ENCODE assay signal across 31 cellular contexts in genomic region chr1:100456880-100457279, GRCh38.
DNase-seq lines count a peak whose midpoint lies in the region; ATAC-seq and TF ChIP-seq lines count a peak whose summit lies in the region.
"Had no signal": no experiment of that assay in that cellular context is flagged by ENCODE, and none has a peak within 500 bp of the region (broad histone marks: within the 10 kb centered on the region; RNA-seq: fewer than 3 reads in every experiment).

No MANE protein-coding gene starts in this region.

- TF ChIP-seq POLR2A in breast epithelium (IDR thresholded peaks at IDR 0.05): no peak

- no peaks in the 10 kb centered on the region for H3K27me3 ChIP-seq in breast epithelium
- H3K27me3 ChIP-seq: Peyer's patch, transverse colon had no signal

- no peak for ATAC-seq in activated T-cell treated with anti-CD3 and anti-CD28 coated beads, Interleukin-2, amount 50 U/mL, for 72 hours (replicated peaks in 1 of 2)
- ATAC-seq in activated T-helper 17 cell treated with anti-CD3 and anti-CD28 coated beads, Interleukin-2, amount 50 U/mL, for 72 hours (replicated peaks): no peak
- no peak for ATAC-seq in HG02840 (IDR thresholded peaks at IDR 0.05; ENCODE audit: low FRiP score, unreplicated experiment)
- ATAC-seq: CD8-positive, alpha-beta T cell; lower lobe of right lung; mucosa of descending colon; natural killer cell had no signal

- no peaks in the 10 kb centered on the region for H3K27me3 Mint-ChIP-seq in activated T-cell treated with anti-CD3 and anti-CD28 coated beads, Interleukin-2, amount 50 U/mL, for 72 hours (ENCODE audit: low read depth)
- H3K27me3 Mint-ChIP-seq in activated T-helper 17 cell treated with anti-CD3 and anti-CD28 coated beads, Interleukin-2, amount 50 U/mL, for 72 hours: no peaks in the 10 kb centered on the region
- H3K27me3 Mint-ChIP-seq: activated CD4-positive, alpha-beta T cell treated with anti-CD3 and anti-CD28 coated beads, Interleukin-2, amount 10 ng/mL, durations not matched to agents 24 days and 14 days had no signal

- no peak for DNase-seq in activated T-cell treated with anti-CD3 and anti-CD28 coated beads, Interleukin-2, amount 50 U/mL, for 72 hours
- DNase-seq in activated T-cell treated with anti-CD3 and anti-CD28 coated beads, Interleukin-2, amount 50 U/mL, for 1 hour: no peak
- DNase-seq in epithelial cell of esophagus (ENCODE audit: low read depth) (peak; percentile 41), renal cortical epithelial cell (ENCODE audit: low read depth) (peak; percentile 40), G401 (ENCODE audit: low spot score) (no peak), breast epithelium (ENCODE audit: low spot score in 2 of 2) (no peak)
- DNase-seq: activated CD4-positive, alpha-beta T cell treated with anti-CD3 and anti-CD28 coated beads, Interleukin-2, amount 10 ng/mL, durations not matched to agents 24 days and 14 days; activated naive CD4-positive, alpha-beta T cell treated with anti-CD3 and anti-CD28 coated beads, Interleukin-2, amount 50 U/mL, for 16 hours; AML-193; amygdala; CD8-positive, alpha-beta T cell; effector CD4-positive, alpha-beta T cell; foreskin fibroblast; HCEC 1CT; kidney glomerular epithelial cell; lower lobe of right lung; mucosa of descending colon; natural killer cell; NCI-H1417; NCI-H2081 treated with DMSO at 0.1 percent for 48 hours; NCI-H446; NCI-H774; occipital lobe; Peyer's patch; SHP77; stimulated activated CD4-positive, alpha-beta T cell treated with anti-CD3 and anti-CD28 coated beads, Interleukin-4, amount 100 ng/mL, for 1 hour; transverse colon; WERI-Rb-1 had no signal

- H3K27ac ChIP-seq in breast epithelium: no peak overlapping the region
- H3K27ac ChIP-seq: lower lobe of right lung, Peyer's patch, transverse colon, WERI-Rb-1 had no signal

- peak overlapping the region; percentile 76 for H3K27ac Mint-ChIP-seq in activated T-cell treated with anti-CD3 and anti-CD28 coated beads, Interleukin-2, amount 50 U/mL, for 72 hours
- H3K27ac Mint-ChIP-seq in activated T-helper 17 cell treated with anti-CD3 and anti-CD28 coated beads, Interleukin-2, amount 50 U/mL, for 72 hours: peak overlapping the region; percentile 38
- H3K27ac Mint-ChIP-seq: activated CD4-positive, alpha-beta T cell treated with anti-CD3 and anti-CD28 coated beads, Interleukin-2, amount 10 ng/mL, durations not matched to agents 24 days and 14 days; activated T-helper 1 cell treated with anti-CD3 and anti-CD28 coated beads, Interleukin-12 subunit alpha, Interleukin-12 subunit beta, Interleukin-2, Interleukin-4 antibody, amounts not matched to agents 30 ng/mL and 10 ng/mL and 1 ng/mL, durations not matched to agents 14 hours and 24 hours and 36 hours had no signal

- no peaks in the 10 kb centered on the region for H3K9me3 Mint-ChIP-seq in activated T-cell treated with anti-CD3 and anti-CD28 coated beads, Interleukin-2, amount 50 U/mL, for 72 hours
- no peaks in the 10 kb centered on the region for H3K9me3 Mint-ChIP-seq in activated T-helper 17 cell treated with anti-CD3 and anti-CD28 coated beads, Interleukin-2, amount 50 U/mL, for 72 hours
- H3K9me3 Mint-ChIP-seq: activated CD4-positive, alpha-beta T cell treated with anti-CD3 and anti-CD28 coated beads, Interleukin-2, amount 10 ng/mL, durations not matched to agents 24 days and 14 days; activated T-helper 1 cell treated with anti-CD3 and anti-CD28 coated beads, Interleukin-12 subunit alpha, Interleukin-12 subunit beta, Interleukin-2, Interleukin-4 antibody, amounts not matched to agents 30 ng/mL and 10 ng/mL and 1 ng/mL, durations not matched to agents 14 hours and 24 hours and 36 hours; CD8-positive, alpha-beta T cell; natural killer cell had no signal

- no peak for TF ChIP-seq CTCF in epithelial cell of esophagus (IDR thresholded peaks at IDR 0.05; ENCODE audit: insufficient read depth, low read depth, low read length, missing control alignments)
- TF ChIP-seq CTCF in breast epithelium (IDR thresholded peaks at IDR 0.05): no peak

- in situ Hi-C loops in G401 (cut with HindIII; ENCODE audit: low sequenced_read_pairs): no loop called here

- H3K36me3 Mint-ChIP-seq in activated T-cell treated with anti-CD3 and anti-CD28 coated beads, Interleukin-2, amount 50 U/mL, for 72 hours (ENCODE audit: insufficient read depth in 2 of 2): no peaks in the 10 kb centered on the region
- H3K36me3 Mint-ChIP-seq in activated T-helper 17 cell treated with anti-CD3 and anti-CD28 coated beads, Interleukin-2, amount 50 U/mL, for 72 hours (ENCODE audit: low read depth): peaks cover 40% of the 10 kb centered on the region
- H3K36me3 Mint-ChIP-seq: natural killer cell had no signal

- no peaks in the 10 kb centered on the region for H3K4me1 ChIP-seq in breast epithelium

- no peak overlapping the region for H3K4me3 ChIP-seq in epithelial cell of esophagus (ENCODE audit: low read length)
- H3K4me3 ChIP-seq in breast epithelium: no peak overlapping the region
- H3K4me3 ChIP-seq: lower lobe of right lung, mucosa of descending colon, Peyer's patch, transverse colon had no signal

- no peak overlapping the region for H3K4me3 Mint-ChIP-seq in activated T-cell treated with anti-CD3 and anti-CD28 coated beads, Interleukin-2, amount 50 U/mL, for 72 hours
- H3K4me3 Mint-ChIP-seq in activated T-helper 17 cell treated with anti-CD3 and anti-CD28 coated beads, Interleukin-2, amount 50 U/mL, for 72 hours: no peak overlapping the region
- H3K4me3 Mint-ChIP-seq: activated CD4-positive, alpha-beta T cell treated with anti-CD3 and anti-CD28 coated beads, Interleukin-2, amount 10 ng/mL, durations not matched to agents 24 days and 14 days; activated T-helper 1 cell treated with anti-CD3 and anti-CD28 coated beads, Interleukin-12 subunit alpha, Interleukin-12 subunit beta, Interleukin-2, Interleukin-4 antibody, amounts not matched to agents 30 ng/mL and 10 ng/mL and 1 ng/mL, durations not matched to agents 14 hours and 24 hours and 36 hours; CD8-positive, alpha-beta T cell; natural killer cell had no signal

- H3K36me3 ChIP-seq in breast epithelium: no peaks in the 10 kb centered on the region
- H3K36me3 ChIP-seq: lower lobe of right lung, Peyer's patch, transverse colon, WERI-Rb-1 had no signal

- peaks cover 63% of the 10 kb centered on the region for H3K4me1 Mint-ChIP-seq in activated T-cell treated with anti-CD3 and anti-CD28 coated beads, Interleukin-2, amount 50 U/mL, for 72 hours (ENCODE audit: low read depth)
- H3K4me1 Mint-ChIP-seq in activated T-helper 17 cell treated with anti-CD3 and anti-CD28 coated beads, Interleukin-2, amount 50 U/mL, for 72 hours: peaks cover 36% of the 10 kb centered on the region

- intact Hi-C loops in breast epithelium (cut with DNase I; ENCODE audit: low total_unique reads): loop anchor here (5.0 kb wide), 1 partner anchor 650 kb away; no protein-coding TSS in a partner anchor

- H3K9me3 ChIP-seq in breast epithelium: no peaks in the 10 kb centered on the region
- H3K9me3 ChIP-seq: lower lobe of right lung, mucosa of descending colon, Peyer's patch, transverse colon had no signal

Comparison
In these comparisons a context has a peak if more than half of its experiments do, and no peak if none do; other contexts are left out.
1. DNase-seq: peak in epithelial cell of esophagus (single experiment) and renal cortical epithelial cell (single experiment); none in activated T-cell treated with anti-CD3 and anti-CD28 coated beads, Interleukin-2, amount 50 U/mL, for 72 hours (0 of 2), activated T-cell treated with anti-CD3 and anti-CD28 coated beads, Interleukin-2, amount 50 U/mL, for 1 hour (single experiment), G401 (single experiment) and breast epithelium (0 of 2).